In the genomic region with DNA sequence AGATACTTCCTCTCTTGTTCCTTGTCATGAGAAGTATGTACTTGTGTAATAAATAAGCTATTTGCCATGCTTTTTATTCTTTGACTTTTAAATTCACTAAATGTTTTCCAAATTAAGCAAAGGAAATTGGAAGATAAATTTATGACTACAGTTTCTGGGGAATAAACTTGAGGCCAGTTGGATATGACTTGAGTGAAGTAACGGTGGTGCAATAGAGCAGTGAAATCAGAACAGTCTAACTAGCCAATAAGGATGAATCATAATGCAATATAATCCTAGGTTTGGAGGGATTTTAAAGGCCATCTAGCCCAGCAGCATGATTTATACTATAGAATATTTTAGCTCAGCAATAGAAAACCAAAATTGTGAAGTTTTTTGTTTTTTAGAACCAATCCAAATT, we compare ENCODE assay signal across 15 cellular contexts.
DNase-seq lines count a peak whose midpoint lies in the region; FAIRE-seq and TF ChIP-seq lines count a peak whose summit lies in the region.
"Had no signal": no experiment of that assay in that cellular context is flagged by ENCODE, and none has a peak within 500 bp of the region (broad histone marks: within the 10 kb centered on the region; RNA-seq: fewer than 3 reads in every experiment).

No MANE protein-coding gene starts in this region.

- H3K27ac Mint-ChIP-seq in nephron progenitor cell = no peak overlapping the region
- H3K27ac Mint-ChIP-seq: activated CD4-positive, alpha-beta memory T cell treated with anti-CD3 and anti-CD28 coated beads, Interleukin-2, amount 10 ng/mL, durations not matched to agents 7 days and 5 days; activated T-helper 1 cell treated with anti-CD3 and anti-CD28 coated beads, Interleukin-12 subunit alpha, Interleukin-12 subunit beta, Interleukin-2, Interleukin-4 antibody, amounts not matched to agents 30 ng/mL and 10 ng/mL and 1 ng/mL, durations not matched to agents 14 hours and 24 hours and 36 hours; effector memory CD8-positive, alpha-beta T cell had no signal

- FAIRE-seq in GM12891 (lab: Jason Lieb, UNC) = no peak
- FAIRE-seq: A549 had no signal

- DNase-seq in AG04449 (ENCODE audit: low read depth, low spot score) (peak; percentile 62), HS-27A (ENCODE audit: low read depth) (peak; percentile 69), epithelial cell of esophagus (ENCODE audit: low read depth) (peak; percentile 65), nephron progenitor cell (no peak), erythroblast (lab: John Stamatoyannopoulos, UW) (no peak), GM12891 (ENCODE audit: insufficient read length, low spot score) (no peak)
- DNase-seq in stimulated activated naive CD4-positive, alpha-beta T cell (lab: John Stamatoyannopoulos, UW) = no peak
- DNase-seq: activated CD4-positive, alpha-beta memory T cell treated with anti-CD3 and anti-CD28 coated beads, Interleukin-2, amount 10 ng/mL, durations not matched to agents 7 days and 5 days; anterior cingulate cortex; effector memory CD8-positive, alpha-beta T cell; NCI-H226 had no signal

- peak overlapping the region; percentile 16 for H3K27ac ChIP-seq in muscle layer of duodenum (ENCODE audit: low read length)

- H3K36me3 ChIP-seq in muscle layer of duodenum (ENCODE audit: control insufficient read depth in 1 of 2, insufficient read depth in 2 of 2, low read length in 2 of 2) = no peaks in the 10 kb centered on the region

- peaks cover 3% of the 10 kb centered on the region for H3K9me3 Mint-ChIP-seq in nephron progenitor cell
- H3K9me3 Mint-ChIP-seq: activated CD4-positive, alpha-beta memory T cell treated with anti-CD3 and anti-CD28 coated beads, Interleukin-2, amount 10 ng/mL, durations not matched to agents 7 days and 5 days; activated T-helper 1 cell treated with anti-CD3 and anti-CD28 coated beads, Interleukin-12 subunit alpha, Interleukin-12 subunit beta, Interleukin-2, Interleukin-4 antibody, amounts not matched to agents 30 ng/mL and 10 ng/mL and 1 ng/mL, durations not matched to agents 14 hours and 24 hours and 36 hours had no signal

- no peaks in the 10 kb centered on the region for H3K4me1 Mint-ChIP-seq in nephron progenitor cell
- H3K4me1 Mint-ChIP-seq: neural crest cell had no signal

- CTCF ChIA-PET in AG04449 (lab: Yijun Ruan, JAX) = interaction anchor here (0.8 to 4.1 kb wide), 5 partner anchors 9 to 219 kb away, joined by 3 to 28 read pairs (median 5); no protein-coding TSS in a partner anchor

- TF ChIP-seq POLR2A in erythroblast (IDR thresholded peaks at IDR 0.05; ENCODE audit: low read length) (no peak), GM12891 (IDR thresholded peaks at IDR 0.05; ENCODE audit: low read depth, low read length) (no peak)

- no peaks in the 10 kb centered on the region for H3K4me1 ChIP-seq in muscle layer of duodenum (ENCODE audit: control insufficient read depth in 1 of 2, insufficient read depth in 2 of 2, low read length in 2 of 2)

- H3K27me3 Mint-ChIP-seq in nephron progenitor cell (ENCODE audit: low read depth, poor library complexity) = peaks cover 3% of the 10 kb centered on the region
- H3K27me3 Mint-ChIP-seq: activated CD4-positive, alpha-beta memory T cell treated with anti-CD3 and anti-CD28 coated beads, Interleukin-2, amount 10 ng/mL, durations not matched to agents 7 days and 5 days; effector memory CD8-positive, alpha-beta T cell had no signal

- no peak overlapping the region for H3K4me3 Mint-ChIP-seq in nephron progenitor cell
- H3K4me3 Mint-ChIP-seq: activated CD4-positive, alpha-beta memory T cell treated with anti-CD3 and anti-CD28 coated beads, Interleukin-2, amount 10 ng/mL, durations not matched to agents 7 days and 5 days; activated T-helper 1 cell treated with anti-CD3 and anti-CD28 coated beads, Interleukin-12 subunit alpha, Interleukin-12 subunit beta, Interleukin-2, Interleukin-4 antibody, amounts not matched to agents 30 ng/mL and 10 ng/mL and 1 ng/mL, durations not matched to agents 14 hours and 24 hours and 36 hours; effector memory CD8-positive, alpha-beta T cell; neural crest cell had no signal

- TF ChIP-seq CTCF in AG04449 (IDR thresholded peaks at IDR 0.05; ENCODE audit: insufficient read depth, low read length, missing control alignments) (no peak), epithelial cell of esophagus (IDR thresholded peaks at IDR 0.05; ENCODE audit: insufficient read depth, low read depth, low read length, missing control alignments) (no peak), nephron progenitor cell (IDR thresholded peaks at IDR 0.05) (no peak)

- H3K27me3 ChIP-seq in muscle layer of duodenum (ENCODE audit: low read depth, low read length) = no peaks in the 10 kb centered on the region

- POLR2A ChIA-PET in AG04449 (lab: Yijun Ruan, JAX) = interaction anchor here (0.6 to 1.6 kb wide), 5 partner anchors 12 to 193 kb away, joined by 3 to 5 read pairs (median 3); no protein-coding TSS in a partner anchor

- H3K36me3 Mint-ChIP-seq in nephron progenitor cell (ENCODE audit: low read depth) = no peaks in the 10 kb centered on the region

- no peaks in the 10 kb centered on the region for H3K9me3 ChIP-seq in muscle layer of duodenum (ENCODE audit: control insufficient read depth in 1 of 2, low read length in 2 of 2)

- H3K4me3 ChIP-seq in AG04449 (ENCODE audit: low read depth, low read length) (no peak overlapping the region), epithelial cell of esophagus (ENCODE audit: low read length) (no peak overlapping the region), muscle layer of duodenum (ENCODE audit: low read depth in 1 of 2, low read length in 2 of 2) (no peak overlapping the region)
- H3K4me3 ChIP-seq: A549 had no signal

TF ChIP-seq in GM12891, 5 proteins besides CTCF, POLR2A, EP300 and RAD21:
- no peak for TF ChIP-seq TAF1 (IDR thresholded peaks at IDR 0.05; ENCODE audit: low read depth, low read length)
- TF ChIP-seq PAX5 (IDR thresholded peaks at IDR 0.05; ENCODE audit: insufficient read depth, low read length, severe bottlenecking) = no peak
- no peak for TF ChIP-seq SPI1 (IDR thresholded peaks at IDR 0.05; ENCODE audit: low read depth, low read length)
- TF ChIP-seq POU2F2 (IDR thresholded peaks at IDR 0.05; ENCODE audit: low read depth, low read length) = no peak
- TF ChIP-seq POLR2AphosphoS5 (IDR thresholded peaks at IDR 0.05; ENCODE audit: low read depth, low read length) = no peak

Comparison
In these comparisons a context has a peak if more than half of its experiments do, and no peak if none do; other contexts are left out.
1. DNase-seq: peak in AG04449 (single experiment), HS-27A (single experiment) and epithelial cell of esophagus (single experiment); none in nephron progenitor cell (single experiment), erythroblast (0 of 2), stimulated activated naive CD4-positive, alpha-beta T cell (0 of 6) and GM12891 (single experiment).